In genomic region chr12:219891-220352, GRCh38 we compare ENCODE assay signal across 1 cellular context.
TF ChIP-seq lines count a peak whose summit lies in the region.

No MANE protein-coding gene starts in this region.

TF ChIP-seq in WTC11, 78 proteins besides CTCF, POLR2A, EP300 and RAD21 (continued from another document):
- TF ChIP-seq ZNF281 (CRISPR knock-in tag; IDR thresholded peaks at IDR 0.05) = peak; percentile 14; the same call in 1 of the 2 replicates
- TF ChIP-seq TEAD4 (CRISPR knock-in tag; IDR thresholded peaks at IDR 0.05) = no peak
- no peak for TF ChIP-seq NR2C2 (CRISPR knock-in tag; IDR thresholded peaks at IDR 0.05)
- TF ChIP-seq USF2 (CRISPR knock-in tag; IDR thresholded peaks at IDR 0.05) = no peak
- TF ChIP-seq ZBTB21 (CRISPR knock-in tag; IDR thresholded peaks at IDR 0.05; ENCODE audit: borderline replicate concordance) = peak; percentile 53; the same call in 1 of the 2 replicates
- TF ChIP-seq MYBL2 (CRISPR knock-in tag; IDR thresholded peaks at IDR 0.05) = no peak
- peak; percentile 58; the same call in 1 of the 2 replicates for TF ChIP-seq MAX (CRISPR knock-in tag; IDR thresholded peaks at IDR 0.05)
- no peak for TF ChIP-seq ATF3 (CRISPR knock-in tag; conservative IDR thresholded peaks at IDR 0.05)
- no peak for TF ChIP-seq AFF4 (CRISPR knock-in tag; IDR thresholded peaks at IDR 0.05; ENCODE audit: borderline replicate concordance)
- 0 out of 2 replicates have a peak, but pooled peaks have one; percentile 57 for TF ChIP-seq CBFB (CRISPR knock-in tag; IDR thresholded peaks at IDR 0.05; ENCODE audit: low read depth)
- peak; percentile 64 for TF ChIP-seq SP1 (CRISPR knock-in tag; conservative IDR thresholded peaks at IDR 0.05)
- no peak for TF ChIP-seq JAZF1 (CRISPR knock-in tag; IDR thresholded peaks at IDR 0.05)
- no peak for TF ChIP-seq TCF7 (CRISPR knock-in tag; IDR thresholded peaks at IDR 0.05; ENCODE audit: low read depth)
- TF ChIP-seq CREM (CRISPR knock-in tag; IDR thresholded peaks at IDR 0.05) = no peak
- no peak for TF ChIP-seq KAT7 (CRISPR knock-in tag; IDR thresholded peaks at IDR 0.05; ENCODE audit: borderline replicate concordance)
- no peak for TF ChIP-seq FOXJ3 (CRISPR knock-in tag; IDR thresholded peaks at IDR 0.05; ENCODE audit: borderline replicate concordance)
- no peak for TF ChIP-seq NFE2L1 (CRISPR knock-in tag; IDR thresholded peaks at IDR 0.05)
- peak; percentile 82; the same call in 1 of the 2 replicates for TF ChIP-seq NR3C1 (CRISPR knock-in tag; conservative IDR thresholded peaks at IDR 0.05; ENCODE audit: low read depth)
- 0 out of 2 replicates have a peak, but pooled peaks have one; percentile 73 for TF ChIP-seq ZNF138 (CRISPR knock-in tag; conservative IDR thresholded peaks at IDR 0.05)
- TF ChIP-seq EMX1 (CRISPR knock-in tag; IDR thresholded peaks at IDR 0.05) = no peak
TF ChIP-seq in WTC11: peak in this region for 12.
